ENCODE assay signal across 1 cellular context in the genomic region with DNA sequence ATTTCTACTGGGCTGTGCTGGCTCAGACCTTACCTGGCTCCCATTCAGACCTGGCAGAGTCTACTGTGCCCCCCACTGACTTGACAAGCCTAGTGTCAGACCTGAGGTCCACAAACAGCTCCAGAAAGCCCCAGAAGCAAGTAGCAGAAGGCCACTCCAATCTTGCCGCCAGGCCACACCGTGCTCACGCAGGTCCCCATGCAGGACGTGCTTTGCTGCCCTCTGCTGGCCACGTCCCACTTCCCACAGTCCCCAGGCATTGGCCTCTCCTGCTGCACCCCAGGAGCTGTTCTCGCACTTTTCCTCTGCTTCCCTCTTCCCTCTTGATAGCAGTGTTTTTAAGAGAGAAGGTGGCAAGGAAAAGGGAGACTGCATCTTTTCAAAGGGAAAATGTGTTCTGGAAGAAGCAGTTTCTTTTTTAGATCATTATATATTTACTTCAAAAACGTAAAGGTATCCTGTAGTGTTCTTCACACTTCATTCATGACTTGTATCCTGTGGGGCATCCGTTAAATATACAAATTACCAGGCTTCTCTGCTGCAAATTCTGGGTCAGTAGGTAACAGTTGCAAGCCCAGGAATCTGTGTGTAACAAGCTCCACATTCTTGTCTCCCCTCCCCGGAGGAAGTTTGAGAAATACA.
TF ChIP-seq lines count a peak whose summit lies in the region.

No MANE protein-coding gene starts in this region.

TF ChIP-seq in HepG2, 621 proteins besides CTCF, POLR2A, EP300 and RAD21 (continued from another document and continues in another):
- TF ChIP-seq, protein P1, sequence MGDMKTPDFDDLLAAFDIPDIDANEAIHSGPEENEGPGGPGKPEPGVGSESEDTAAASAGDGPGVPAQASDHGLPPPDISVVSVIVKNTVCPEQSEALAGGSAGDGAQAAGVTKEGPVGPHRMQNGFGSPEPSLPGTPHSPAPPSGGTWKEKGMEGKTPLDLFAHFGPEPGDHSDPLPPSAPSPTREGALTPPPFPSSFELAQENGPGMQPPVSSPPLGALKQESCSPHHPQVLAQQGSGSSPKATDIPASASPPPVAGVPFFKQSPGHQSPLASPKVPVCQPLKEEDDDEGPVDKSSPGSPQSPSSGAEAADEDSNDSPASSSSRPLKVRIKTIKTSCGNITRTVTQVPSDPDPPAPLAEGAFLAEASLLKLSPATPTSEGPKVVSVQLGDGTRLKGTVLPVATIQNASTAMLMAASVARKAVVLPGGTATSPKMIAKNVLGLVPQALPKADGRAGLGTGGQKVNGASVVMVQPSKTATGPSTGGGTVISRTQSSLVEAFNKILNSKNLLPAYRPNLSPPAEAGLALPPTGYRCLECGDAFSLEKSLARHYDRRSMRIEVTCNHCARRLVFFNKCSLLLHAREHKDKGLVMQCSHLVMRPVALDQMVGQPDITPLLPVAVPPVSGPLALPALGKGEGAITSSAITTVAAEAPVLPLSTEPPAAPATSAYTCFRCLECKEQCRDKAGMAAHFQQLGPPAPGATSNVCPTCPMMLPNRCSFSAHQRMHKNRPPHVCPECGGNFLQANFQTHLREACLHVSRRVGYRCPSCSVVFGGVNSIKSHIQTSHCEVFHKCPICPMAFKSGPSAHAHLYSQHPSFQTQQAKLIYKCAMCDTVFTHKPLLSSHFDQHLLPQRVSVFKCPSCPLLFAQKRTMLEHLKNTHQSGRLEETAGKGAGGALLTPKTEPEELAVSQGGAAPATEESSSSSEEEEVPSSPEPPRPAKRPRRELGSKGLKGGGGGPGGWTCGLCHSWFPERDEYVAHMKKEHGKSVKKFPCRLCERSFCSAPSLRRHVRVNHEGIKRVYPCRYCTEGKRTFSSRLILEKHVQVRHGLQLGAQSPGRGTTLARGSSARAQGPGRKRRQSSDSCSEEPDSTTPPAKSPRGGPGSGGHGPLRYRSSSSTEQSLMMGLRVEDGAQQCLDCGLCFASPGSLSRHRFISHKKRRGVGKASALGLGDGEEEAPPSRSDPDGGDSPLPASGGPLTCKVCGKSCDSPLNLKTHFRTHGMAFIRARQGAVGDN (CRISPR knock-in tag; IDR thresholded peaks at IDR 0.05): peak; percentile 58
- no peak for TF ChIP-seq HMG20A (CRISPR knock-in tag; IDR thresholded peaks at IDR 0.05; ENCODE audit: borderline replicate concordance)
- TF ChIP-seq SNAPC2 (CRISPR knock-in tag; IDR thresholded peaks at IDR 0.05): no peak
- peak; percentile 47; the same call in 1 of the 2 replicates for TF ChIP-seq GATAD2A (CRISPR knock-in tag; IDR thresholded peaks at IDR 0.05)
- TF ChIP-seq, protein P2, sequence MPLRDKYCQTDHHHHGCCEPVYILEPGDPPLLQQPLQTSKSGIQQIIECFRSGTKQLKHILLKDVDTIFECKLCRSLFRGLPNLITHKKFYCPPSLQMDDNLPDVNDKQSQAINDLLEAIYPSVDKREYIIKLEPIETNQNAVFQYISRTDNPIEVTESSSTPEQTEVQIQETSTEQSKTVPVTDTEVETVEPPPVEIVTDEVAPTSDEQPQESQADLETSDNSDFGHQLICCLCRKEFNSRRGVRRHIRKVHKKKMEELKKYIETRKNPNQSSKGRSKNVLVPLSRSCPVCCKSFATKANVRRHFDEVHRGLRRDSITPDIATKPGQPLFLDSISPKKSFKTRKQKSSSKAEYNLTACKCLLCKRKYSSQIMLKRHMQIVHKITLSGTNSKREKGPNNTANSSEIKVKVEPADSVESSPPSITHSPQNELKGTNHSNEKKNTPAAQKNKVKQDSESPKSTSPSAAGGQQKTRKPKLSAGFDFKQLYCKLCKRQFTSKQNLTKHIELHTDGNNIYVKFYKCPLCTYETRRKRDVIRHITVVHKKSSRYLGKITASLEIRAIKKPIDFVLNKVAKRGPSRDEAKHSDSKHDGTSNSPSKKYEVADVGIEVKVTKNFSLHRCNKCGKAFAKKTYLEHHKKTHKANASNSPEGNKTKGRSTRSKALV (CRISPR knock-in tag; IDR thresholded peaks at IDR 0.05): no peak
- TF ChIP-seq MATR3 (CRISPR knock-in tag; IDR thresholded peaks at IDR 0.05): no peak
- no peak for TF ChIP-seq ZNF382 (CRISPR knock-in tag; IDR thresholded peaks at IDR 0.05; ENCODE audit: borderline replicate concordance)
- TF ChIP-seq MXI1 (IDR thresholded peaks at IDR 0.05; ENCODE audit: borderline replicate concordance, low read depth, low read length): no peak
- TF ChIP-seq, protein P3, sequence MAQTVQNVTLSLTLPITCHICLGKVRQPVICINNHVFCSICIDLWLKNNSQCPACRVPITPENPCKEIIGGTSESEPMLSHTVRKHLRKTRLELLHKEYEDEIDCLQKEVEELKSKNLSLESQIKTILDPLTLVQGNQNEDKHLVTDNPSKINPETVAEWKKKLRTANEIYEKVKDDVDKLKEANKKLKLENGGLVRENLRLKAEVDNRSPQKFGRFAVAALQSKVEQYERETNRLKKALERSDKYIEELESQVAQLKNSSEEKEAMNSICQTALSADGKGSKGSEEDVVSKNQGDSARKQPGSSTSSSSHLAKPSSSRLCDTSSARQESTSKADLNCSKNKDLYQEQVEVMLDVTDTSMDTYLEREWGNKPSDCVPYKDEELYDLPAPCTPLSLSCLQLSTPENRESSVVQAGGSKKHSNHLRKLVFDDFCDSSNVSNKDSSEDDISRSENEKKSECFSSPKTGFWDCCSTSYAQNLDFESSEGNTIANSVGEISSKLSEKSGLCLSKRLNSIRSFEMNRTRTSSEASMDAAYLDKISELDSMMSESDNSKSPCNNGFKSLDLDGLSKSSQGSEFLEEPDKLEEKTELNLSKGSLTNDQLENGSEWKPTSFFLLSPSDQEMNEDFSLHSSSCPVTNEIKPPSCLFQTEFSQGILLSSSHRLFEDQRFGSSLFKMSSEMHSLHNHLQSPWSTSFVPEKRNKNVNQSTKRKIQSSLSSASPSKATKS (CRISPR knock-in tag; IDR thresholded peaks at IDR 0.05): no peak
- TF ChIP-seq ZNF839 (CRISPR knock-in tag; IDR thresholded peaks at IDR 0.05; ENCODE audit: borderline replicate concordance): peak; percentile 19; the same call in 1 of the 2 replicates
- TF ChIP-seq, protein P4, sequence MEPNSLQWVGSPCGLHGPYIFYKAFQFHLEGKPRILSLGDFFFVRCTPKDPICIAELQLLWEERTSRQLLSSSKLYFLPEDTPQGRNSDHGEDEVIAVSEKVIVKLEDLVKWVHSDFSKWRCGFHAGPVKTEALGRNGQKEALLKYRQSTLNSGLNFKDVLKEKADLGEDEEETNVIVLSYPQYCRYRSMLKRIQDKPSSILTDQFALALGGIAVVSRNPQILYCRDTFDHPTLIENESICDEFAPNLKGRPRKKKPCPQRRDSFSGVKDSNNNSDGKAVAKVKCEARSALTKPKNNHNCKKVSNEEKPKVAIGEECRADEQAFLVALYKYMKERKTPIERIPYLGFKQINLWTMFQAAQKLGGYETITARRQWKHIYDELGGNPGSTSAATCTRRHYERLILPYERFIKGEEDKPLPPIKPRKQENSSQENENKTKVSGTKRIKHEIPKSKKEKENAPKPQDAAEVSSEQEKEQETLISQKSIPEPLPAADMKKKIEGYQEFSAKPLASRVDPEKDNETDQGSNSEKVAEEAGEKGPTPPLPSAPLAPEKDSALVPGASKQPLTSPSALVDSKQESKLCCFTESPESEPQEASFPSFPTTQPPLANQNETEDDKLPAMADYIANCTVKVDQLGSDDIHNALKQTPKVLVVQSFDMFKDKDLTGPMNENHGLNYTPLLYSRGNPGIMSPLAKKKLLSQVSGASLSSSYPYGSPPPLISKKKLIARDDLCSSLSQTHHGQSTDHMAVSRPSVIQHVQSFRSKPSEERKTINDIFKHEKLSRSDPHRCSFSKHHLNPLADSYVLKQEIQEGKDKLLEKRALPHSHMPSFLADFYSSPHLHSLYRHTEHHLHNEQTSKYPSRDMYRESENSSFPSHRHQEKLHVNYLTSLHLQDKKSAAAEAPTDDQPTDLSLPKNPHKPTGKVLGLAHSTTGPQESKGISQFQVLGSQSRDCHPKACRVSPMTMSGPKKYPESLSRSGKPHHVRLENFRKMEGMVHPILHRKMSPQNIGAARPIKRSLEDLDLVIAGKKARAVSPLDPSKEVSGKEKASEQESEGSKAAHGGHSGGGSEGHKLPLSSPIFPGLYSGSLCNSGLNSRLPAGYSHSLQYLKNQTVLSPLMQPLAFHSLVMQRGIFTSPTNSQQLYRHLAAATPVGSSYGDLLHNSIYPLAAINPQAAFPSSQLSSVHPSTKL (CRISPR knock-in tag; IDR thresholded peaks at IDR 0.05): 0 out of 2 replicates have a peak, but pooled peaks have one; percentile 21
- peak; percentile 42; the same call in 1 of the 2 replicates for TF ChIP-seq NFKBIZ (CRISPR knock-in tag; IDR thresholded peaks at IDR 0.05)
- no peak for TF ChIP-seq ZNF569 (CRISPR knock-in tag; IDR thresholded peaks at IDR 0.05; ENCODE audit: borderline replicate concordance)
- 0 out of 2 replicates have a peak, but pooled peaks have one; percentile 55 for TF ChIP-seq CBX5 (CRISPR knock-in tag; IDR thresholded peaks at IDR 0.05; ENCODE audit: borderline replicate concordance)
- TF ChIP-seq GLI4 (CRISPR knock-in tag; IDR thresholded peaks at IDR 0.05; ENCODE audit: borderline replicate concordance): no peak
- no peak for TF ChIP-seq ZNF816 (CRISPR knock-in tag; IDR thresholded peaks at IDR 0.05; ENCODE audit: borderline replicate concordance)
- no peak for TF ChIP-seq ZNF616 (CRISPR knock-in tag; IDR thresholded peaks at IDR 0.05; ENCODE audit: low read depth)
- TF ChIP-seq WIZ (CRISPR knock-in tag; IDR thresholded peaks at IDR 0.05): no peak
- TF ChIP-seq, protein P5, sequence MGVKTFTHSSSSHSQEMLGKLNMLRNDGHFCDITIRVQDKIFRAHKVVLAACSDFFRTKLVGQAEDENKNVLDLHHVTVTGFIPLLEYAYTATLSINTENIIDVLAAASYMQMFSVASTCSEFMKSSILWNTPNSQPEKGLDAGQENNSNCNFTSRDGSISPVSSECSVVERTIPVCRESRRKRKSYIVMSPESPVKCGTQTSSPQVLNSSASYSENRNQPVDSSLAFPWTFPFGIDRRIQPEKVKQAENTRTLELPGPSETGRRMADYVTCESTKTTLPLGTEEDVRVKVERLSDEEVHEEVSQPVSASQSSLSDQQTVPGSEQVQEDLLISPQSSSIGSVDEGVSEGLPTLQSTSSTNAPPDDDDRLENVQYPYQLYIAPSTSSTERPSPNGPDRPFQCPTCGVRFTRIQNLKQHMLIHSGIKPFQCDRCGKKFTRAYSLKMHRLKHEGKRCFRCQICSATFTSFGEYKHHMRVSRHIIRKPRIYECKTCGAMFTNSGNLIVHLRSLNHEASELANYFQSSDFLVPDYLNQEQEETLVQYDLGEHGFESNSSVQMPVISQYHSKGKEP (CRISPR knock-in tag; IDR thresholded peaks at IDR 0.05): 0 out of 2 replicates have a peak, but pooled peaks have one; percentile 40
- TF ChIP-seq CHD4 (IDR thresholded peaks at IDR 0.05; ENCODE audit: borderline replicate concordance, low read length): no peak
- TF ChIP-seq ZSCAN22 (CRISPR knock-in tag; IDR thresholded peaks at IDR 0.05): no peak
- TF ChIP-seq, protein P6, sequence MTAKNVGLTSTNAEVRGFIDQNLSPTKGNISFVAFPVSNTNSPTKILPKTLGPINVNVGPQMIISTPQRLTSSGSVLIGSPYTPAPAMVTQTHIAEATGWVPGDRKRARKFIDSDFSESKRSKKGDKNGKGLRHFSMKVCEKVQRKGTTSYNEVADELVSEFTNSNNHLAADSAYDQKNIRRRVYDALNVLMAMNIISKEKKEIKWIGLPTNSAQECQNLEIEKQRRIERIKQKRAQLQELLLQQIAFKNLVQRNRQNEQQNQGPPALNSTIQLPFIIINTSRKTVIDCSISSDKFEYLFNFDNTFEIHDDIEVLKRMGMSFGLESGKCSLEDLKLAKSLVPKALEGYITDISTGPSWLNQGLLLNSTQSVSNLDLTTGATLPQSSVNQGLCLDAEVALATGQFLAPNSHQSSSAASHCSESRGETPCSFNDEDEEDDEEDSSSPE (CRISPR knock-in tag; IDR thresholded peaks at IDR 0.05): peak; percentile 48; the same call in 1 of the 2 replicates
- no peak for TF ChIP-seq ZNF777 (CRISPR knock-in tag; IDR thresholded peaks at IDR 0.05)
- TF ChIP-seq ZNF234 (CRISPR knock-in tag; conservative IDR thresholded peaks at IDR 0.05): no peak
- TF ChIP-seq, protein P7, sequence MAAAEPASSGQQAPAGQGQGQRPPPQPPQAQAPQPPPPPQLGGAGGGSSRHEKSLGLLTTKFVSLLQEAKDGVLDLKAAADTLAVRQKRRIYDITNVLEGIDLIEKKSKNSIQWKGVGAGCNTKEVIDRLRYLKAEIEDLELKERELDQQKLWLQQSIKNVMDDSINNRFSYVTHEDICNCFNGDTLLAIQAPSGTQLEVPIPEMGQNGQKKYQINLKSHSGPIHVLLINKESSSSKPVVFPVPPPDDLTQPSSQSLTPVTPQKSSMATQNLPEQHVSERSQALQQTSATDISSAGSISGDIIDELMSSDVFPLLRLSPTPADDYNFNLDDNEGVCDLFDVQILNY (CRISPR knock-in tag; conservative IDR thresholded peaks at IDR 0.05): no peak
- no peak for TF ChIP-seq NBN (conservative IDR thresholded peaks at IDR 0.05)
- TF ChIP-seq NFYB (CRISPR knock-in tag; IDR thresholded peaks at IDR 0.05): no peak
- TF ChIP-seq ATF7 (IDR thresholded peaks at IDR 0.05): no peak
- TF ChIP-seq ATF7 (CRISPR knock-in tag; IDR thresholded peaks at IDR 0.05): no peak
- no peak for TF ChIP-seq ARNT (IDR thresholded peaks at IDR 0.05)
- peak; percentile 45; the same call in 1 of the 2 replicates for TF ChIP-seq ZFX (CRISPR knock-in tag; IDR thresholded peaks at IDR 0.05; ENCODE audit: low read depth)
- TF ChIP-seq ARHGAP35 (CRISPR knock-in tag; IDR thresholded peaks at IDR 0.05; ENCODE audit: borderline replicate concordance): no peak
- peak; percentile 24; the same call in 1 of the 2 replicates for TF ChIP-seq PHF8 (CRISPR knock-in tag; IDR thresholded peaks at IDR 0.05)
- TF ChIP-seq TBX2 (CRISPR knock-in tag; IDR thresholded peaks at IDR 0.05; ENCODE audit: borderline replicate concordance): peak; percentile 34; the same call in 1 of the 2 replicates
- no peak for TF ChIP-seq NFYC (CRISPR knock-in tag; IDR thresholded peaks at IDR 0.05)
- TF ChIP-seq, protein P8, sequence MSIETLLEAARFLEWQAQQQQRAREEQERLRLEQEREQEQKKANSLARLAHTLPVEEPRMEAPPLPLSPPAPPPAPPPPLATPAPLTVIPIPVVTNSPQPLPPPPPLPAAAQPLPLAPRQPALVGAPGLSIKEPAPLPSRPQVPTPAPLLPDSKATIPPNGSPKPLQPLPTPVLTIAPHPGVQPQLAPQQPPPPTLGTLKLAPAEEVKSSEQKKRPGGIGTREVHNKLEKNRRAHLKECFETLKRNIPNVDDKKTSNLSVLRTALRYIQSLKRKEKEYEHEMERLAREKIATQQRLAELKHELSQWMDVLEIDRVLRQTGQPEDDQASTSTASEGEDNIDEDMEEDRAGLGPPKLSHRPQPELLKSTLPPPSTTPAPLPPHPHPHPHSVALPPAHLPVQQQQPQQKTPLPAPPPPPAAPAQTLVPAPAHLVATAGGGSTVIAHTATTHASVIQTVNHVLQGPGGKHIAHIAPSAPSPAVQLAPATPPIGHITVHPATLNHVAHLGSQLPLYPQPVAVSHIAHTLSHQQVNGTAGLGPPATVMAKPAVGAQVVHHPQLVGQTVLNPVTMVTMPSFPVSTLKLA (IDR thresholded peaks at IDR 0.05): no peak
- TF ChIP-seq, protein P9, sequence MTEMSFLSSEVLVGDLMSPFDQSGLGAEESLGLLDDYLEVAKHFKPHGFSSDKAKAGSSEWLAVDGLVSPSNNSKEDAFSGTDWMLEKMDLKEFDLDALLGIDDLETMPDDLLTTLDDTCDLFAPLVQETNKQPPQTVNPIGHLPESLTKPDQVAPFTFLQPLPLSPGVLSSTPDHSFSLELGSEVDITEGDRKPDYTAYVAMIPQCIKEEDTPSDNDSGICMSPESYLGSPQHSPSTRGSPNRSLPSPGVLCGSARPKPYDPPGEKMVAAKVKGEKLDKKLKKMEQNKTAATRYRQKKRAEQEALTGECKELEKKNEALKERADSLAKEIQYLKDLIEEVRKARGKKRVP (CRISPR knock-in tag; IDR thresholded peaks at IDR 0.05): no peak
- TF ChIP-seq ZBTB7B (CRISPR knock-in tag; IDR thresholded peaks at IDR 0.05): no peak
- peak; percentile 45; the same call in 1 of the 2 replicates for TF ChIP-seq RELA (CRISPR knock-in tag; IDR thresholded peaks at IDR 0.05)
- TF ChIP-seq ZNF562 (CRISPR knock-in tag; IDR thresholded peaks at IDR 0.05; ENCODE audit: borderline replicate concordance): no peak
